ENCODE assay signal across 15 cellular contexts in the genomic region with DNA sequence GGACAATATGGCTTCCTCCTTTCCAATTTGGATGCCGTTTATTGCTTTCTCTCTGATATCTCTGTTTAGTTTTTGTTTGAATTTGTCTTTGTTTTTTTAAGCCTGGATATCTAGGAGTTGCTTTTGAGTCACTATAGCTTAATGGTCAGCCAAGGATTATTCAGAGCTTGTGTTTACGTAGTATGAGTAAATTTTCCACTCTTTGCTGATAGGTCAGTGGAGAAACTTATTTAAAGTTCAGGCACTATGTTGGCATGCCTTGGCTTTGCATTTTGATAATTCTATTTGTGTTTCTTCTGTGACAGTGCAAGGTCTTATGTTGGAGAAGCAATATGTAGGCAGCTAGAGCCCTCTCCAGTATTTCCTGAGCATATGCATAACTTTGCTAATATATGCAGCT.
DNase-seq lines count a peak whose midpoint lies in the region; ATAC-seq and TF ChIP-seq lines count a peak whose summit lies in the region.
"Had no signal": no experiment of that assay in that cellular context is flagged by ENCODE, and none has a peak within 500 bp of the region (broad histone marks: within the 10 kb centered on the region; RNA-seq: fewer than 3 reads in every experiment).

No MANE protein-coding gene starts in this region.

- H3K14ac ChIP-seq in neuronal stem cell (ENCODE audit: low read length): no peak overlapping the region

- intact Hi-C loops in lower lobe of right lung (cut with DNase I): no loop called here

- no peak overlapping the region for H3K4ac ChIP-seq in neuronal stem cell (ENCODE audit: low read length)

- H3K79me1 ChIP-seq in neuronal stem cell (ENCODE audit: low read depth, low read length): no peaks in the 10 kb centered on the region

- H3K23ac ChIP-seq in neuronal stem cell (ENCODE audit: low read depth, low read length, poor library complexity): no peak overlapping the region

- H3K4me1 ChIP-seq in neuronal stem cell (ENCODE audit: control insufficient read depth in 2 of 2, insufficient read depth in 1 of 2, low read depth in 1 of 2, low read length in 2 of 2): no peaks in the 10 kb centered on the region
- H3K4me1 ChIP-seq in lower lobe of right lung: no peaks in the 10 kb centered on the region
- H3K4me1 ChIP-seq: SJCRH30 had no signal

- H3K27ac ChIP-seq in neuronal stem cell (replicated peaks; ENCODE audit: low read length) (no peak overlapping the region), lower lobe of right lung (no peak overlapping the region)
- H3K27ac ChIP-seq: SJCRH30 had no signal

- H3K36me3 ChIP-seq in neuronal stem cell (replicated peaks in 1 of 2; ENCODE audit: control insufficient read depth in 2 of 2, insufficient read depth in 2 of 2, low read length in 2 of 2) (no peaks in the 10 kb centered on the region), lower lobe of right lung (no peaks in the 10 kb centered on the region)
- H3K36me3 ChIP-seq: SJCRH30 had no signal

- peak overlapping the region; percentile 26 for H2AFZ ChIP-seq in neuronal stem cell (ENCODE audit: low read length)

- no peak overlapping the region for H2BK12ac ChIP-seq in neuronal stem cell (ENCODE audit: low read length)

- no peak overlapping the region for H3K4me2 ChIP-seq in neuronal stem cell (ENCODE audit: insufficient read depth, low read length, poor library complexity, severe bottlenecking)

- H4K91ac ChIP-seq in neuronal stem cell (ENCODE audit: low read depth, low read length, poor library complexity): no peak overlapping the region

- TF ChIP-seq CTCF in lower lobe of right lung (IDR thresholded peaks at IDR 0.05): no peak

- no peak overlapping the region for H2BK15ac ChIP-seq in neuronal stem cell (ENCODE audit: low read length)

- no peak overlapping the region for H2BK120ac ChIP-seq in neuronal stem cell (ENCODE audit: low read depth, low read length)

- H2AK5ac ChIP-seq in neuronal stem cell (ENCODE audit: low read depth, low read length): no peak overlapping the region

- H3K9me3 ChIP-seq in neuronal stem cell (replicated peaks in 1 of 2; ENCODE audit: control insufficient read depth in 2 of 2, insufficient read depth in 1 of 2, low read depth in 1 of 2, low read length in 2 of 2) (no peaks in the 10 kb centered on the region), lower lobe of right lung (no peaks in the 10 kb centered on the region)
- H3K9me3 ChIP-seq: SJCRH30 had no signal

- WGBS in neuronal stem cell (ENCODE audit: extremely low coverage in 2 of 2, insufficient read length in 2 of 2, insufficient replicate concordance in 1 of 2), 2 donors: no CpG with 5 or more reads among the region's 2 CpGs

- no peak overlapping the region for H3K9ac ChIP-seq in neuronal stem cell (ENCODE audit: low read depth, low read length, poor library complexity)

- H4K8ac ChIP-seq in neuronal stem cell (ENCODE audit: low read depth, low read length): no peak overlapping the region

- H2BK5ac ChIP-seq in neuronal stem cell (ENCODE audit: low read length): no peak overlapping the region

- no peak for ATAC-seq in GM18519 (IDR thresholded peaks at IDR 0.05; ENCODE audit: low FRiP score, unreplicated experiment)
- no peak for ATAC-seq in lower lobe of right lung

- H3K18ac ChIP-seq in neuronal stem cell (ENCODE audit: low read length): no peak overlapping the region

- H3K4me3 ChIP-seq in neuronal stem cell (ENCODE audit: low read length in 2 of 2) (no peak overlapping the region), lower lobe of right lung (no peak overlapping the region)
- H3K4me3 ChIP-seq: SJCRH30 had no signal

- DNase-seq in H4 (ENCODE audit: low spot score) (peak; percentile 30), amniotic epithelial cell (ENCODE audit: low read depth) (peak; percentile 27), fibroblast of peridontal ligament (ENCODE audit: extremely low read depth) (peak; percentile 0), neuronal stem cell (ENCODE audit: low spot score) (no peak), lower lobe of right lung (no peak), GF-D8 (lab: John Stamatoyannopoulos, UW) (no peak)
- DNase-seq in NK-92 treated with Interleukin-12 subunit alpha and Interleukin-12 subunit beta, amount 100 ng/mL, for 24 hours (lab: John Stamatoyannopoulos, UW): no peak
- DNase-seq: DMS153, NCI-H1930, NCI-H446, NCI-H69, OCI-M1, RPMI8226, SJCRH30 had no signal

- H3K27me3 ChIP-seq in neuronal stem cell (ENCODE audit: control insufficient read depth in 3 of 3, insufficient read depth in 3 of 3, low read depth in 1 of 3, low read length in 3 of 3) (no peaks in the 10 kb centered on the region), lower lobe of right lung (ENCODE audit: low read depth) (no peaks in the 10 kb centered on the region)
- H3K27me3 ChIP-seq: SJCRH30 had no signal

Comparison
In these comparisons a context has a peak if more than half of its experiments do, and no peak if none do; other contexts are left out.
1. DNase-seq: peak in H4 (single experiment), amniotic epithelial cell (single experiment) and fibroblast of peridontal ligament (single experiment); none in neuronal stem cell (single experiment), NK-92 treated with Interleukin-12 subunit alpha and Interleukin-12 subunit beta, amount 100 ng/mL, for 24 hours (single experiment), lower lobe of right lung (single experiment) and GF-D8 (single experiment).